10 cellular contexts compared by ENCODE assay signal in genomic region chr5:172564187-172564586, GRCh38.
A peak's percentile ranks its signal among the peaks of the same experiment; 100 is the strongest.
DNase-seq lines count a peak whose midpoint lies in the region; ATAC-seq, FAIRE-seq and TF ChIP-seq lines count a peak whose summit lies in the region.
"Had no signal": no experiment of that assay in that cellular context is flagged by ENCODE, and none has a peak within 500 bp of the region (broad histone marks: within the 10 kb centered on the region; RNA-seq: fewer than 3 reads in every experiment).

No MANE protein-coding gene starts in this region.

- no peaks in the 10 kb centered on the region for H3K36me3 ChIP-seq in upper lobe of right lung

- H3K9me3 ChIP-seq in upper lobe of right lung, result no peaks in the 10 kb centered on the region

- no peaks in the 10 kb centered on the region for H3K27me3 ChIP-seq in upper lobe of right lung

- H3K4me3 ChIP-seq in upper lobe of right lung, result no peak overlapping the region
- H3K4me3 ChIP-seq: skin epidermis had no signal

- H3K4me1 ChIP-seq in upper lobe of right lung, result peaks cover 6% of the 10 kb centered on the region

- intact Hi-C loops in upper lobe of right lung (cut with DNase I), result no loop called here

- DNase-seq in NCI-H1417 (lab: John Stamatoyannopoulos, UW) (peak; percentile 83 to 97 (median 94)), NCI-H345 treated with DMSO at 0.1 percent for 48 hours (lab: John Stamatoyannopoulos, UW; ENCODE audit: unreplicated experiment) (peak; percentile 98), upper lobe of right lung (no peak), HTR-8/SVneo (ENCODE audit: insufficient read length, low spot score) (no peak), substantia nigra (lab: John Stamatoyannopoulos, UW) (no peak), D721Med (ENCODE audit: insufficient read length, low spot score) (no peak)
- DNase-seq: activated B cell treated with CpG ODN at 0.5 μM for 24 hours; CD4-positive, alpha-beta T cell had no signal

- ATAC-seq in upper lobe of right lung, result peak; percentile 78

- no peak overlapping the region for H3K27ac ChIP-seq in upper lobe of right lung
- H3K27ac ChIP-seq in substantia nigra (ENCODE audit: low read depth, low read length, poor library complexity, severe bottlenecking), result no peak overlapping the region

- FAIRE-seq in islet of Langerhans (lab: Jason Lieb, UNC) (peak; percentile 89), HTR-8/SVneo (lab: Jason Lieb, UNC) (no peak), D721Med (lab: Jason Lieb, UNC) (no peak)

- no peak for TF ChIP-seq CTCF in upper lobe of right lung (IDR thresholded peaks at IDR 0.05)
- TF ChIP-seq CTCF in D721Med (IDR thresholded peaks at IDR 0.05; ENCODE audit: insufficient read depth, missing control alignments), result no peak

Comparison
In these comparisons a context has a peak if more than half of its experiments do, and no peak if none do; other contexts are left out.
1. DNase-seq: peak in NCI-H1417 (3 of 3) and NCI-H345 treated with DMSO at 0.1 percent for 48 hours (single experiment); none in upper lobe of right lung (single experiment), HTR-8/SVneo (single experiment), substantia nigra (0 of 49) and D721Med (single experiment).